ENCODE assay signal across 8 cellular contexts in genomic region chr3:197554196-197554561, GRCh38. TPM values are rescaled to one million over a fixed set of nuclear protein-coding genes. Genes with fewer than 3 reads are reported as not detected.
DNase-seq lines count a peak whose midpoint lies in the region; ATAC-seq and TF ChIP-seq lines count a peak whose summit lies in the region.

No MANE protein-coding gene starts in this region.

- DNase-seq in CD4-positive, CD25-positive, alpha-beta regulatory T cell, result no peak
- DNase-seq in activated naive CD8-positive, alpha-beta T cell treated with anti-CD3 and anti-CD28 coated beads, Interleukin-2, amount 50 U/mL, for 24 hours, result no peak
- DNase-seq in lower leg skin (ENCODE audit: low spot score in 2 of 2) (no peak), GM13976 (ENCODE audit: low spot score) (no peak), ureter (ENCODE audit: low spot score) (no peak)
- no peak for DNase-seq in activated CD4-positive, CD25-positive, alpha-beta regulatory T cell (lab: John Stamatoyannopoulos, UW)

- POLR2A ChIA-PET in HEK293 (lab: Yijun Ruan, JAX), result no interaction called here

- ATAC-seq in CD4-positive, CD25-positive, alpha-beta regulatory T cell (ENCODE audit: low read depth in 2 of 2), result no peak
- ATAC-seq in activated naive CD8-positive, alpha-beta T cell treated with anti-CD3 and anti-CD28 coated beads, Interleukin-2, amount 50 U/mL, for 24 hours, result no peak

- H3K27me3 ChIP-seq in CD4-positive, CD25-positive, alpha-beta regulatory T cell (ENCODE audit: control insufficient read depth, insufficient read depth, low read length), result peaks cover 5% of the 10 kb centered on the region

- no peaks in the 10 kb centered on the region for H3K9me3 ChIP-seq in CD4-positive, CD25-positive, alpha-beta regulatory T cell (ENCODE audit: control insufficient read depth in 2 of 2, low read length in 2 of 2)
- no peaks in the 10 kb centered on the region for H3K9me3 ChIP-seq in HEK293 (ENCODE audit: control insufficient read depth, insufficient read depth, low read depth, low read length)

- peaks cover 0 to 2% (median 0%) of the 10 kb centered on the region in 7 donors for H3K9me3 Mint-ChIP-seq in CD4-positive, CD25-positive, alpha-beta regulatory T cell
- H3K9me3 Mint-ChIP-seq in activated naive CD8-positive, alpha-beta T cell treated with anti-CD3 and anti-CD28 coated beads, Interleukin-2, amount 50 U/mL, for 24 hours, result no peaks in the 10 kb centered on the region

- peak overlapping the region; percentile 77 for H3K4me3 ChIP-seq in CD4-positive, CD25-positive, alpha-beta regulatory T cell (ENCODE audit: low read depth, low read length)
- peak overlapping the region; percentile 25 for H3K4me3 ChIP-seq in HEK293 (ENCODE audit: low read depth, low read length)
- peak overlapping the region; percentile 10 for H3K4me3 ChIP-seq in lower leg skin (ENCODE audit: low read depth, poor library complexity, severe bottlenecking)
- H3K4me3 ChIP-seq in urinary bladder (ENCODE audit: low read depth, low read length), result peak overlapping the region; percentile 64

- H3K27ac Mint-ChIP-seq in CD4-positive, CD25-positive, alpha-beta regulatory T cell, result peak overlapping the region; percentile 62 to 90 (median 89)
- H3K27ac Mint-ChIP-seq in activated naive CD8-positive, alpha-beta T cell treated with anti-CD3 and anti-CD28 coated beads, Interleukin-2, amount 50 U/mL, for 24 hours, result peak overlapping the region; percentile 91

- peak overlapping the region; percentile 57 for H3K27ac ChIP-seq in CD4-positive, CD25-positive, alpha-beta regulatory T cell (ENCODE audit: insufficient read depth, low read length, poor library complexity, severe bottlenecking)
- H3K27ac ChIP-seq in HEK293 (ENCODE audit: extremely low read depth, low read depth, low read length), result peak overlapping the region; percentile 48; the same call in 1 of the 2 replicates
- H3K27ac ChIP-seq in urinary bladder (ENCODE audit: low read depth), result peak overlapping the region; percentile 33

- intact Hi-C loops in lower leg skin (cut with DNase I; ENCODE audit: low total_unique reads), result no loop called here

- peaks cover 20% of the 10 kb centered on the region for H3K27me3 Mint-ChIP-seq in CD4-positive, CD25-positive, alpha-beta regulatory T cell
- H3K27me3 Mint-ChIP-seq in activated naive CD8-positive, alpha-beta T cell treated with anti-CD3 and anti-CD28 coated beads, Interleukin-2, amount 50 U/mL, for 24 hours, result peaks cover 7% of the 10 kb centered on the region

- TF ChIP-seq CTCF in HEK293 (tag by site-specific recombination; IDR thresholded peaks at IDR 0.05) (no peak), lower leg skin (IDR thresholded peaks at IDR 0.05) (no peak), GM13976 (IDR thresholded peaks at IDR 0.05; ENCODE audit: borderline replicate concordance, control extremely low read depth, extremely low read depth, insufficient read depth, missing control alignments) (no peak)

- TF ChIP-seq POLR2A in lower leg skin (IDR thresholded peaks at IDR 0.05), result no peak

- peaks cover 15% of the 10 kb centered on the region for H3K4me1 ChIP-seq in CD4-positive, CD25-positive, alpha-beta regulatory T cell (ENCODE audit: control insufficient read depth, insufficient read depth, low read length, poor library complexity, severe bottlenecking)
- no peaks in the 10 kb centered on the region for H3K4me1 ChIP-seq in HEK293 (ENCODE audit: control insufficient read depth, insufficient read depth, low read length)
- no peaks in the 10 kb centered on the region for H3K4me1 ChIP-seq in urinary bladder (ENCODE audit: insufficient read depth)

- 21 to 34% methylated on average over 10 of the region's 10 CpGs for WGBS in lower leg skin, 2 donors
- 11% methylated on average over 10 of the region's 10 CpGs for WGBS in urinary bladder

- CTCF ChIA-PET in HEK293 (lab: Yijun Ruan, JAX), result no interaction called here

- H3K36me3 Mint-ChIP-seq in CD4-positive, CD25-positive, alpha-beta regulatory T cell, result peaks cover 11% of the 10 kb centered on the region
- H3K36me3 Mint-ChIP-seq in activated naive CD8-positive, alpha-beta T cell treated with anti-CD3 and anti-CD28 coated beads, Interleukin-2, amount 50 U/mL, for 24 hours (ENCODE audit: low read depth), result peaks cover 24% of the 10 kb centered on the region

- in situ Hi-C loops in GM13976 (cut with MboI; ENCODE audit: low sequenced_read_pairs, unreplicated experiment), result no loop called here

- no peaks in the 10 kb centered on the region for H3K36me3 ChIP-seq in CD4-positive, CD25-positive, alpha-beta regulatory T cell (ENCODE audit: control insufficient read depth, insufficient read depth, low read length)
- H3K36me3 ChIP-seq in HEK293 (ENCODE audit: control insufficient read depth in 2 of 2, insufficient read depth in 1 of 2, low read length in 2 of 2) (no peaks in the 10 kb centered on the region), urinary bladder (ENCODE audit: insufficient read depth) (no peaks in the 10 kb centered on the region)

- peak overlapping the region; percentile 91 to 96 (median 95) for H3K4me3 Mint-ChIP-seq in CD4-positive, CD25-positive, alpha-beta regulatory T cell
- peak overlapping the region; percentile 89 for H3K4me3 Mint-ChIP-seq in activated naive CD8-positive, alpha-beta T cell treated with anti-CD3 and anti-CD28 coated beads, Interleukin-2, amount 50 U/mL, for 24 hours

- H3K4me1 Mint-ChIP-seq in CD4-positive, CD25-positive, alpha-beta regulatory T cell, result peaks cover 12 to 27% (median 20%) of the 10 kb centered on the region in 4 donors
- H3K4me1 Mint-ChIP-seq in activated naive CD8-positive, alpha-beta T cell treated with anti-CD3 and anti-CD28 coated beads, Interleukin-2, amount 50 U/mL, for 24 hours, result peaks cover 16% of the 10 kb centered on the region

TF ChIP-seq in HEK293, 187 proteins besides CTCF, POLR2A, EP300 and RAD21:
- no peak for TF ChIP-seq ZNF645 (tag by site-specific recombination; IDR thresholded peaks at IDR 0.05)
- no peak for TF ChIP-seq ZNF157 (tag by site-specific recombination; IDR thresholded peaks at IDR 0.05)

RNA-seq across cellular contexts. Expression of gene BDH1, which starts 1.6 kb away (rescaled TPM):
- 20.3 TPM for total RNA-seq in CD4-positive, CD25-positive, alpha-beta regulatory T cell
- 10 to 100 TPM; 13.5 to 29.8 (median 22.2) TPM for polyA plus RNA-seq in CD4-positive, CD25-positive, alpha-beta regulatory T cell
- total RNA-seq in lower leg skin, result 10 to 100 TPM; 56.3 to 86.1 (median 59.7) TPM
- 6.9 TPM for total RNA-seq in urinary bladder
- 13.7 TPM for polyA plus RNA-seq in urinary bladder
- total RNA-seq in ureter, result 69.4 TPM

Comparison
In these comparisons a context has a peak if more than half of its experiments do, and no peak if none do; other contexts are left out.
1. H3K4me3 ChIP-seq: peak in every context shown above with its lines; median percentile 77 in CD4-positive, CD25-positive, alpha-beta regulatory T cell; 64 in urinary bladder; 25 in HEK293; 10 in lower leg skin.